Comparison of ENCODE assay signal across 11 cellular contexts in genomic region chr9:109164040-109164439, GRCh38. TPM values are rescaled to one million over a fixed set of nuclear protein-coding genes. Genes with fewer than 3 reads are reported as not detected.
A peak's percentile ranks its signal among the peaks of the same experiment; 100 is the strongest.
DNase-seq lines count a peak whose midpoint lies in the region; ATAC-seq and TF ChIP-seq lines count a peak whose summit lies in the region.
"Had no signal": no experiment of that assay in that cellular context is flagged by ENCODE, and none has a peak within 500 bp of the region (broad histone marks: within the 10 kb centered on the region; RNA-seq: fewer than 3 reads in every experiment).

No MANE protein-coding gene starts in this region.

- TF ChIP-seq CTCF in NB4 (IDR thresholded peaks at IDR 0.05; ENCODE audit: low read depth, low read length) (no peak), neural crest cell (conservative IDR thresholded peaks at IDR 0.05) (no peak), stomach (IDR thresholded peaks at IDR 0.05) (no peak), adrenal gland (IDR thresholded peaks at IDR 0.05) (no peak)

- H3K4me1 Mint-ChIP-seq in neural crest cell: peaks cover 16% of the 10 kb centered on the region

- H3K27me3 ChIP-seq in stomach (peaks cover 0 to 21% (median 13%) of the 10 kb centered on the region in 3 donors), adrenal gland (no peaks in the 10 kb centered on the region)

- peaks cover 6% of the 10 kb centered on the region for H3K36me3 Mint-ChIP-seq in neural crest cell (ENCODE audit: low read depth)

- H3K9me3 Mint-ChIP-seq in neural crest cell: peaks cover 4% of the 10 kb centered on the region

- peak overlapping the region; percentile 11 for H3K4me3 Mint-ChIP-seq in neural crest cell

- peaks cover 87% of the 10 kb centered on the region for H3K27me3 Mint-ChIP-seq in neural crest cell (ENCODE audit: low read depth)

- DNase-seq in NB4 (ENCODE audit: low read depth): peak; percentile 48
- no peak for DNase-seq in neural crest cell (ENCODE audit: low read depth, low spot score)
- DNase-seq in globus pallidus (ENCODE audit: low spot score): no peak
- DNase-seq in stomach: no peak
- no peak for DNase-seq in adrenal gland
- DNase-seq: erythroblast, left lung, NCI-H1048 had no signal

- no peak overlapping the region for H3K27ac Mint-ChIP-seq in neural crest cell (ENCODE audit: unreplicated experiment)

- H3K4me1 ChIP-seq in stomach (peaks cover 0 to 14% (median 4%) of the 10 kb centered on the region in 4 donors), adrenal gland (replicated peaks in 1 of 2) (no peaks in the 10 kb centered on the region)
- H3K4me1 ChIP-seq: left lung had no signal

- WGBS in stomach, 5 donors: 81 to 90% (median 88%) methylated on average over 5 of the region's 5 CpGs
- 83 to 86% (median 85%) methylated on average over 4 to 5 of the region's 5 CpGs for WGBS in adrenal gland, 4 donors

- H3K27ac ChIP-seq in stomach: no peak overlapping the region
- H3K27ac ChIP-seq in adrenal gland: no peak overlapping the region
- H3K27ac ChIP-seq: left lung had no signal

- peak; percentile 94 for ATAC-seq in GM18909 (IDR thresholded peaks at IDR 0.05; ENCODE audit: poor library complexity, unreplicated experiment)
- ATAC-seq in HG02885 (IDR thresholded peaks at IDR 0.05; ENCODE audit: poor library complexity, unreplicated experiment): peak; percentile 74
- ATAC-seq: left lung had no signal

- no peak overlapping the region for H3K4me3 ChIP-seq in NB4 (ENCODE audit: low read depth, low read length)
- no peak overlapping the region for H3K4me3 ChIP-seq in stomach
- no peak overlapping the region for H3K4me3 ChIP-seq in adrenal gland
- H3K4me3 ChIP-seq: hepatocyte, left lung had no signal

- no peaks in the 10 kb centered on the region for H3K36me3 ChIP-seq in stomach
- H3K36me3 ChIP-seq in adrenal gland (replicated peaks in 1 of 2): no peaks in the 10 kb centered on the region
- H3K36me3 ChIP-seq: left lung had no signal

- no peak for TF ChIP-seq EP300 in stomach (IDR thresholded peaks at IDR 0.05)

- intact Hi-C loops in stomach (cut with DNase I; ENCODE audit: low total_unique reads) (no loop called here), adrenal gland (cut with DNase I) (no loop called here)

- H3K9me3 ChIP-seq in stomach (peaks cover 0 to 5% (median 0%) of the 10 kb centered on the region in 4 donors), adrenal gland (replicated peaks in 1 of 3) (no peaks in the 10 kb centered on the region)
- H3K9me3 ChIP-seq: left lung had no signal

- TF ChIP-seq POLR2A in NB4 (IDR thresholded peaks at IDR 0.05; ENCODE audit: extremely low read depth, insufficient read length): no peak
- no peak for TF ChIP-seq POLR2A in stomach (IDR thresholded peaks at IDR 0.05)
- no peak for TF ChIP-seq POLR2A in adrenal gland (IDR thresholded peaks at IDR 0.05)

RNA-seq across cellular contexts. Expression of gene FRRS1L, which starts 3.0 kb away (rescaled TPM):
- total RNA-seq in neural crest cell (3.4 and 3.9 TPM in 2 replicates), stomach (1 to 10 TPM in 3 of 5 donors, under 1 TPM in 1, not detected in 1; 0.43 to 4.6 (median 3.7) TPM), adrenal gland (10 to 100 TPM; 12.1 to 24.8 (median 18.9) TPM)
- polyA plus RNA-seq in stomach (under 1 TPM; 0.12 to 0.55 (median 0.15) TPM), adrenal gland (10 to 100 TPM in 1 of 3 donors, 1 to 10 TPM in 2; 2.9 to 10.9 (median 4.0) TPM)

RNA-seq across cellular contexts. Expression of gene TMEM245, which starts 44.3 kb away (rescaled TPM):
- 38.7 and 42.7 TPM in 2 replicates for total RNA-seq in neural crest cell
- 100 to 1,000 TPM in 1 of 5 donors, 10 to 100 TPM in 4; 10.1 to 107 (median 74.1) TPM for total RNA-seq in stomach
- 1 to 10 TPM; 4.0 to 9.3 (median 4.7) TPM for polyA plus RNA-seq in stomach
- 100 to 1,000 TPM in 7 of 8 donors, 10 to 100 TPM in 1; 97.5 to 363 (median 206) TPM for total RNA-seq in adrenal gland
- 10 to 100 TPM; 23.6 to 79.5 (median 27.5) TPM for polyA plus RNA-seq in adrenal gland
